2 cellular contexts compared by ENCODE assay signal in genomic region chr16:750454-750853, GRCh38.
TF ChIP-seq lines count a peak whose summit lies in the region.

No MANE protein-coding gene starts in this region.

TF ChIP-seq in SK-N-SH treated with all-trans-retinoic acid at 6 μM for 48 hours, 23 proteins besides CTCF, POLR2A, EP300 and RAD21:
- TF ChIP-seq SNAI2 (CRISPR knock-in tag; IDR thresholded peaks at IDR 0.05) = no peak
- TF ChIP-seq POU6F1 (CRISPR knock-in tag; IDR thresholded peaks at IDR 0.05; ENCODE audit: borderline replicate concordance, low read depth) = no peak
- no peak for TF ChIP-seq ISL1 (CRISPR knock-in tag; IDR thresholded peaks at IDR 0.05)
TF ChIP-seq in SK-N-SH treated with all-trans-retinoic acid at 6 μM for 48 hours: peak in this region for 0.

TF ChIP-seq in SK-N-SH, 30 proteins besides CTCF, POLR2A, EP300 and RAD21 (continued from another document):
- no peak for TF ChIP-seq ZBTB33 (IDR thresholded peaks at IDR 0.05; ENCODE audit: borderline replicate concordance, low read depth)
- no peak for TF ChIP-seq ELF1 (IDR thresholded peaks at IDR 0.05)
- no peak for TF ChIP-seq MEF2A (IDR thresholded peaks at IDR 0.05; ENCODE audit: borderline replicate concordance, low read depth)
- no peak for TF ChIP-seq PBX3 (IDR thresholded peaks at IDR 0.05)
- TF ChIP-seq RFX5 (IDR thresholded peaks at IDR 0.05; ENCODE audit: low read length) = no peak
- no peak for TF ChIP-seq JUND (IDR thresholded peaks at IDR 0.05)
- TF ChIP-seq EZH2phosphoT487 (IDR thresholded peaks at IDR 0.05; ENCODE audit: borderline replicate concordance, low read depth) = no peak
- TF ChIP-seq FOXM1 (IDR thresholded peaks at IDR 0.05; ENCODE audit: low read depth) = no peak
- TF ChIP-seq MXI1 (IDR thresholded peaks at IDR 0.05; ENCODE audit: low read depth, low read length) = no peak
- TF ChIP-seq RCOR1 (IDR thresholded peaks at IDR 0.05; ENCODE audit: low read length) = no peak
- no peak for TF ChIP-seq TAF1 (IDR thresholded peaks at IDR 0.05; ENCODE audit: borderline replicate concordance, low read depth, low read length)
- TF ChIP-seq NFIC (IDR thresholded peaks at IDR 0.05; ENCODE audit: borderline replicate concordance) = no peak
- no peak for TF ChIP-seq SMC3 (IDR thresholded peaks at IDR 0.05; ENCODE audit: low read depth, low read length)
- no peak for TF ChIP-seq SIN3A (IDR thresholded peaks at IDR 0.05; ENCODE audit: borderline replicate concordance, low read depth, low read length)
- no peak for TF ChIP-seq IRF3 (IDR thresholded peaks at IDR 0.05; ENCODE audit: low read depth, low read length)
- TF ChIP-seq TEAD4 (IDR thresholded peaks at IDR 0.05; ENCODE audit: borderline replicate concordance, insufficient read depth) = no peak
- no peak for TF ChIP-seq POLR2AphosphoS5 (IDR thresholded peaks at IDR 0.05; ENCODE audit: low read depth, low read length)
- no peak for TF ChIP-seq USF1 (IDR thresholded peaks at IDR 0.05; ENCODE audit: borderline replicate concordance, low read depth)
- no peak for TF ChIP-seq MAX (IDR thresholded peaks at IDR 0.05; ENCODE audit: low read depth)
